Comparison of ENCODE assay signal across 19 cellular contexts in the genomic region with DNA sequence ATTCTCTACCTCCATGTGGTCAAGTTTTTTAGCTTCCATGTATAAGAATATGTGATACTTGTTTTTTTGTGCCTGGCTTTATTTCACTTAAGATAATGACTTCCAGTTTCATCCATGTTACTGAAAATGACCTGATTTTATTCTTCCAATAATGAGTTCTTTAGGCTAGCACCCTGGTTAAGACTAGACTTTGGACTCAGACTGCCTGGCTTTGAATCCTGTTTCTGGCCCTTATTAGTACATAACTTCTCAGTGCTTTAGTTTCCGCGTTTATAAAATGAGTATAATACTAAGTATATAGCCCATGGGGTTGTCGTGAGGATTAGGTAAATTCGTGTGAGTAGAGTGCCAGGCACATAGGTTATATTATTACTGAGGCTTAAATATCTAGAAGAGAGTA.
"Had no signal": no experiment of that assay in that cellular context is flagged by ENCODE, and none has a peak within 500 bp of the region (broad histone marks: within the 10 kb centered on the region; RNA-seq: fewer than 3 reads in every experiment).

No MANE protein-coding gene starts in this region.

- H3K27ac ChIP-seq: epithelial cell of prostate, esophagus squamous epithelium, skin epidermis, uterus had no signal

- DNase-seq: activated CD4-positive, alpha-beta T cell treated with anti-CD3 and anti-CD28 coated beads for 36 hours; activated CD4-positive, CD25-positive, alpha-beta regulatory T cell; activated naive CD4-positive, alpha-beta T cell; activated T-cell treated with anti-CD3 and anti-CD28 coated beads for 4 hours; activated T-cell treated with anti-CD3 and anti-CD28 coated beads, Interleukin-2, amount 50 U/mL, for 72 hours; esophagus squamous epithelium; islet precursor cell; mesendoderm; stimulated activated CD4-positive, alpha-beta T cell treated with anti-CD3 and anti-CD28 coated beads, Interleukin-4, amount 100 ng/mL, for 24 hours; stimulated activated naive CD8-positive, alpha-beta T cell treated with anti-CD3 and anti-CD28 coated beads, Interleukin-15, amount 100 ng/mL, for 72 hours; substantia nigra; T-helper 2 cell; uterus had no signal

- H3K4me3 ChIP-seq: esophagus squamous epithelium, lung, skin epidermis, uterus had no signal

- H3K9me3 ChIP-seq: esophagus squamous epithelium, uterus had no signal

- FAIRE-seq: bronchial epithelial cell, endometrium, frontal cortex had no signal

- H3K36me3 ChIP-seq: esophagus squamous epithelium, uterus had no signal

- H3K4me1 ChIP-seq: uterus had no signal

- H3K27me3 ChIP-seq: esophagus squamous epithelium, uterus had no signal
